Comparison of ENCODE assay signal across 21 cellular contexts in the genomic region with DNA sequence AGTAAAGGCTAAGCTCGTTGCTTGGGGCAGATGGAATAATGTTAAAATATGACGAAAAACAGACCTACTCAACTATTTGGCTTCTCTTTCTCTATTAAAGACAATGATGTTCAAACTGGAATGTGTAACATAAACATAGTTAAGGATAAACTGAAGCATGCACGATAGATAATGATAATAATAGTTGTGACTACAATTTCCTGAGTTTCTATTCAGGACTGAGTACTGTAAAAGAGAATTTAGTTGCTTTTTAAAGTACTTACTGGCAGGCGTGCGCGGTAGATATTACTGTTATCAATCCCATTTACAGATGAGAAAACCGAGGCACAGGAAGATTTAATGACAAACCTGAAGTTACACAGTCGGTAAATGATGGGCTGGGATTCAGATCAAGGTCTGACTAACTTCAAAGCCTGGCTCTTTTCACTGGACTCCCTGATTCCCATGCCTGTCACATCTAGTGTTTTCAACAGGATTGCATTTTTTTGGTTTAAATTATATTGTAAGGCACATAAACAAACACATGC.
DNase-seq lines count a peak whose midpoint lies in the region; ATAC-seq and TF ChIP-seq lines count a peak whose summit lies in the region.
"Had no signal": no experiment of that assay in that cellular context is flagged by ENCODE, and none has a peak within 500 bp of the region (broad histone marks: within the 10 kb centered on the region; RNA-seq: fewer than 3 reads in every experiment).

No MANE protein-coding gene starts in this region.

- no peak for ATAC-seq in activated CD8-positive, alpha-beta T cell treated with anti-CD3 and anti-CD28 coated beads for 36 hours
- no peak for ATAC-seq in activated CD8-positive, alpha-beta T cell treated with anti-CD3 and anti-CD28 coated beads, Interleukin-2, amount 10 ng/mL, durations not matched to agents 7 days and 5 days
- ATAC-seq in gastroesophageal sphincter (no peak), GM19351 (IDR thresholded peaks at IDR 0.05; ENCODE audit: unreplicated experiment) (no peak), GM21526 (IDR thresholded peaks at IDR 0.05; ENCODE audit: low FRiP score, unreplicated experiment) (no peak)
- ATAC-seq: stimulated activated memory B cell treated with anti-CD40 and anti-IgM and Interleukin-4, amounts not matched to agents 10 μg/mL and 1 μg/mL and 100 μg/mL, for 72 hours had no signal

- peak overlapping the region; percentile 91 to 92 for H3K27ac ChIP-seq in ascending aorta
- H3K27ac ChIP-seq in gastroesophageal sphincter = peak overlapping the region in 3 of 4 donors; percentile 54 to 80 (median 78)
- H3K27ac ChIP-seq in smooth muscle cell (ENCODE audit: low read depth) = peak overlapping the region; percentile 76
- H3K27ac ChIP-seq: BLaER1, ovary had no signal

- H3K4me1 ChIP-seq in ascending aorta = peaks cover 26 to 48% of the 10 kb centered on the region in 2 donors
- peaks cover 26 to 77% (median 26%) of the 10 kb centered on the region in 3 donors for H3K4me1 ChIP-seq in gastroesophageal sphincter
- H3K4me1 ChIP-seq in smooth muscle cell (ENCODE audit: low read depth) = peaks cover 25% of the 10 kb centered on the region

- BruUV-seq in Calu3 (replicated peaks; lab: Mats Ljungman, UMichigan) = no TSS peak

- intact Hi-C loops in activated CD8-positive, alpha-beta T cell treated with anti-CD3 and anti-CD28 coated beads for 36 hours (cut with micrococcal nuclease) = loop anchor here (5.0 kb wide), 1 partner anchor 38 kb away; no protein-coding TSS in a partner anchor
- intact Hi-C loops in ascending aorta (cut with DNase I) = no loop called here
- intact Hi-C loops in Calu3 (cut with micrococcal nuclease; ENCODE audit: unreplicated experiment) = no loop called here

- H3K9me3 ChIP-seq in ascending aorta (no peaks in the 10 kb centered on the region), gastroesophageal sphincter (no peaks in the 10 kb centered on the region), smooth muscle cell (replicated peaks; ENCODE audit: low read depth) (no peaks in the 10 kb centered on the region)
- H3K9me3 ChIP-seq: BLaER1, ovary, spleen had no signal

- H4K20me1 ChIP-seq in smooth muscle cell (ENCODE audit: low read depth) = no peaks in the 10 kb centered on the region
- H4K20me1 ChIP-seq: BLaER1 had no signal

- H3K4me3 Mint-ChIP-seq in activated CD8-positive, alpha-beta T cell treated with anti-CD3 and anti-CD28 coated beads for 36 hours = no peak overlapping the region
- no peak overlapping the region for H3K4me3 Mint-ChIP-seq in activated CD8-positive, alpha-beta T cell treated with anti-CD3 and anti-CD28 coated beads, Interleukin-2, amount 10 ng/mL, durations not matched to agents 7 days and 5 days
- no peak overlapping the region for H3K4me3 Mint-ChIP-seq in Calu3 (ENCODE audit: low read depth, unreplicated experiment)
- H3K4me3 Mint-ChIP-seq: activated B cell treated with CpG ODN at 0.5 μM for 24 hours; dendritic cell treated with granulocyte-macrophage colony-stimulating factor and Interleukin-4, amounts not matched to agents 40 ng/mL and 50 ng/mL, for 4 days; stimulated activated memory B cell treated with anti-CD40 and anti-IgM and Interleukin-4, amounts not matched to agents 10 μg/mL and 1 μg/mL and 100 μg/mL, for 72 hours had no signal

- H3K27me3 Mint-ChIP-seq in activated CD8-positive, alpha-beta T cell treated with anti-CD3 and anti-CD28 coated beads for 36 hours = no peaks in the 10 kb centered on the region
- no peaks in the 10 kb centered on the region for H3K27me3 Mint-ChIP-seq in activated CD8-positive, alpha-beta T cell treated with anti-CD3 and anti-CD28 coated beads, Interleukin-2, amount 10 ng/mL, durations not matched to agents 7 days and 5 days (ENCODE audit: low read depth)
- H3K27me3 Mint-ChIP-seq in Calu3 (ENCODE audit: unreplicated experiment) = no peaks in the 10 kb centered on the region
- H3K27me3 Mint-ChIP-seq: activated B cell treated with CpG ODN at 0.5 μM for 24 hours; dendritic cell treated with granulocyte-macrophage colony-stimulating factor and Interleukin-4, amounts not matched to agents 40 ng/mL and 50 ng/mL, for 4 days; stimulated activated memory B cell treated with anti-CD40 and anti-IgM and Interleukin-4, amounts not matched to agents 10 μg/mL and 1 μg/mL and 100 μg/mL, for 72 hours had no signal

- no peak for DNase-seq in activated CD8-positive, alpha-beta T cell treated with anti-CD3 and anti-CD28 coated beads for 36 hours
- DNase-seq in activated CD8-positive, alpha-beta T cell treated with anti-CD3 and anti-CD28 coated beads, Interleukin-2, amount 10 ng/mL, durations not matched to agents 7 days and 5 days = no peak
- no peak for DNase-seq in ascending aorta (ENCODE audit: low spot score in 2 of 2)
- no peak for DNase-seq in smooth muscle cell (lab: John Stamatoyannopoulos, UW; ENCODE audit: unreplicated experiment)
- DNase-seq in Calu3 = no peak
- DNase-seq: 8988T, activated B cell treated with CpG ODN at 0.5 μM for 24 hours, KBM-7, NCI-H1048, NCI-H2081, NCI-H510A treated with DMSO at 0.1 percent for 48 hours, ovary, spleen, trophoblast cell had no signal

- 26 to 37% methylated on average over 7 to 8 of the region's 8 CpGs for WGBS in gastroesophageal sphincter (ENCODE audit: low coverage in 1 of 2), 2 donors
- 45% methylated on average over 8 of the region's 8 CpGs for WGBS in smooth muscle cell (ENCODE audit: low lambda C conversion rate)

- H3K27me3 ChIP-seq in ascending aorta (no peaks in the 10 kb centered on the region), gastroesophageal sphincter (no peaks in the 10 kb centered on the region), smooth muscle cell (ENCODE audit: low read depth) (no peaks in the 10 kb centered on the region)
- H3K27me3 ChIP-seq: BLaER1, ovary, spleen had no signal

- no peak overlapping the region for H3K9ac ChIP-seq in smooth muscle cell (ENCODE audit: low read depth)
- H3K9ac ChIP-seq: BLaER1 had no signal

- peaks cover 17% of the 10 kb centered on the region for H3F3A ChIP-seq in smooth muscle cell (ENCODE audit: low read depth)

- POLR2A ChIA-PET in activated CD8-positive, alpha-beta T cell treated with anti-CD3 and anti-CD28 coated beads for 36 hours (lab: Charles Lee) = no interaction called here
- POLR2A ChIA-PET in activated CD8-positive, alpha-beta T cell treated with anti-CD3 and anti-CD28 coated beads, Interleukin-2, amount 10 ng/mL, durations not matched to agents 7 days and 5 days (lab: Charles Lee) = no interaction called here

- H3K9me3 Mint-ChIP-seq in activated CD8-positive, alpha-beta T cell treated with anti-CD3 and anti-CD28 coated beads for 36 hours = peaks cover 5% of the 10 kb centered on the region
- H3K9me3 Mint-ChIP-seq in activated CD8-positive, alpha-beta T cell treated with anti-CD3 and anti-CD28 coated beads, Interleukin-2, amount 10 ng/mL, durations not matched to agents 7 days and 5 days (ENCODE audit: insufficient read depth) = no peaks in the 10 kb centered on the region
- no peaks in the 10 kb centered on the region for H3K9me3 Mint-ChIP-seq in Calu3 (ENCODE audit: low read depth, unreplicated experiment)
- H3K9me3 Mint-ChIP-seq: dendritic cell treated with granulocyte-macrophage colony-stimulating factor and Interleukin-4, amounts not matched to agents 40 ng/mL and 50 ng/mL, for 4 days had no signal

- H3K36me3 Mint-ChIP-seq in activated CD8-positive, alpha-beta T cell treated with anti-CD3 and anti-CD28 coated beads for 36 hours (ENCODE audit: low read depth) = peaks cover 18% of the 10 kb centered on the region
- peaks cover 5% of the 10 kb centered on the region for H3K36me3 Mint-ChIP-seq in activated CD8-positive, alpha-beta T cell treated with anti-CD3 and anti-CD28 coated beads, Interleukin-2, amount 10 ng/mL, durations not matched to agents 7 days and 5 days (ENCODE audit: low read depth)
- H3K36me3 Mint-ChIP-seq in Calu3 (ENCODE audit: insufficient read depth, unreplicated experiment) = peaks cover 2% of the 10 kb centered on the region

- no peak overlapping the region for H3K4me3 ChIP-seq in ascending aorta
- no peak overlapping the region for H3K4me3 ChIP-seq in gastroesophageal sphincter
- H3K4me3 ChIP-seq in smooth muscle cell = no peak overlapping the region
- H3K4me3 ChIP-seq: BLaER1, ovary, spleen had no signal

- H3K79me2 ChIP-seq in smooth muscle cell (ENCODE audit: low read depth) = no peaks in the 10 kb centered on the region

- H3K4me1 Mint-ChIP-seq in activated CD8-positive, alpha-beta T cell treated with anti-CD3 and anti-CD28 coated beads for 36 hours (ENCODE audit: low read depth) = peaks cover 52% of the 10 kb centered on the region
- peaks cover 29% of the 10 kb centered on the region for H3K4me1 Mint-ChIP-seq in activated CD8-positive, alpha-beta T cell treated with anti-CD3 and anti-CD28 coated beads, Interleukin-2, amount 10 ng/mL, durations not matched to agents 7 days and 5 days (ENCODE audit: low read depth)
- peaks cover 13% of the 10 kb centered on the region for H3K4me1 Mint-ChIP-seq in Calu3 (ENCODE audit: low read depth, unreplicated experiment)

- no peak for TF ChIP-seq POLR2A in gastroesophageal sphincter (IDR thresholded peaks at IDR 0.05)

- TF ChIP-seq CTCF in activated CD8-positive, alpha-beta T cell treated with anti-CD3 and anti-CD28 coated beads for 36 hours (IDR thresholded peaks at IDR 0.05) = no peak
- TF ChIP-seq CTCF in ascending aorta (IDR thresholded peaks at IDR 0.05) (no peak), gastroesophageal sphincter (IDR thresholded peaks at IDR 0.05) (no peak), smooth muscle cell (IDR thresholded peaks at IDR 0.05; ENCODE audit: borderline replicate concordance, insufficient read depth, poor library complexity, severe bottlenecking) (no peak), Calu3 (IDR thresholded peaks at IDR 0.05; ENCODE audit: unreplicated experiment) (no peak)

- CTCF ChIA-PET in activated CD8-positive, alpha-beta T cell treated with anti-CD3 and anti-CD28 coated beads for 36 hours (lab: Charles Lee) = interaction anchor here (2.1 kb wide), 1 partner anchor 322 kb away, joined by 5 read pairs; no protein-coding TSS in a partner anchor
- CTCF ChIA-PET in activated CD8-positive, alpha-beta T cell treated with anti-CD3 and anti-CD28 coated beads, Interleukin-2, amount 10 ng/mL, durations not matched to agents 7 days and 5 days (lab: Charles Lee) = interaction anchor here (0.7 to 1.0 kb wide), 2 partner anchors 13 to 308 kb away, joined by 3 read pairs; no protein-coding TSS in a partner anchor
- CTCF ChIA-PET in Calu3 (lab: Charles Lee) = no interaction called here

- TF ChIP-seq EP300 in gastroesophageal sphincter (IDR thresholded peaks at IDR 0.05) = no peak

- H3K27ac Mint-ChIP-seq in activated CD8-positive, alpha-beta T cell treated with anti-CD3 and anti-CD28 coated beads for 36 hours = peak overlapping the region; percentile 45
- H3K27ac Mint-ChIP-seq in activated CD8-positive, alpha-beta T cell treated with anti-CD3 and anti-CD28 coated beads, Interleukin-2, amount 10 ng/mL, durations not matched to agents 7 days and 5 days = no peak overlapping the region
- H3K27ac Mint-ChIP-seq in Calu3 (ENCODE audit: unreplicated experiment) = no peak overlapping the region
- H3K27ac Mint-ChIP-seq: activated B cell treated with CpG ODN at 0.5 μM for 24 hours; activated T-helper 2 cell treated with anti-CD3 and anti-CD28 coated beads, Interferon-gamma antibody, Interleukin-2, Interleukin-4, amounts not matched to agents 10 μg/mL and 5 μg/mL and 100 μg/mL, durations not matched to agents 14 hours and 24 hours and 36 hours; dendritic cell treated with granulocyte-macrophage colony-stimulating factor and Interleukin-4, amounts not matched to agents 40 ng/mL and 50 ng/mL, for 4 days; stimulated activated memory B cell treated with anti-CD40 and anti-IgM and Interleukin-4, amounts not matched to agents 10 μg/mL and 1 μg/mL and 100 μg/mL, for 72 hours had no signal

- H2AFZ ChIP-seq in smooth muscle cell (ENCODE audit: low read depth) = peak overlapping the region; percentile 47

- no peaks in the 10 kb centered on the region for H3K36me3 ChIP-seq in ascending aorta
- H3K36me3 ChIP-seq in gastroesophageal sphincter = no peaks in the 10 kb centered on the region
- no peaks in the 10 kb centered on the region for H3K36me3 ChIP-seq in smooth muscle cell (ENCODE audit: low read depth)
- H3K36me3 ChIP-seq: BLaER1, ovary, spleen had no signal

- H3K4me2 ChIP-seq in smooth muscle cell = peak overlapping the region; percentile 70
- H3K4me2 ChIP-seq: BLaER1 had no signal
